12 cellular contexts compared by ENCODE assay signal in genomic region chr16:8849411-8850011, GRCh38. TPM values are rescaled to one million over a fixed set of nuclear protein-coding genes. Genes with fewer than 3 reads are reported as not detected.
A peak's percentile ranks its signal among the peaks of the same experiment; 100 is the strongest.
DNase-seq lines count a peak whose midpoint lies in the region; ATAC-seq and TF ChIP-seq lines count a peak whose summit lies in the region.
"Had no signal": no experiment of that assay in that cellular context is flagged by ENCODE, and none has a peak within 500 bp of the region (broad histone marks: within the 10 kb centered on the region; RNA-seq: fewer than 3 reads in every experiment).

No MANE protein-coding gene starts in this region.

- DNase-seq in activated CD4-positive, alpha-beta T cell treated with anti-CD3 and anti-CD28 coated beads, Interleukin-2, amount 10 ng/mL, durations not matched to agents 7 days and 5 days, result no peak
- no peak for DNase-seq in activated CD4-positive, alpha-beta T cell treated with anti-CD3 and anti-CD28 coated beads, Interleukin-2, amount 50 U/mL, for 4 hours
- DNase-seq in SK-N-MC (ENCODE audit: low read depth, low spot score) (no peak), fibroblast of lung (ENCODE audit: low read depth in 2 of 2) (peak; percentile 46 to 65), sigmoid colon (no peak), SHP77 (lab: John Stamatoyannopoulos, UW) (no peak), globus pallidus (ENCODE audit: low spot score) (no peak)
- DNase-seq: NCI-H510A treated with DMSO at 0.1 percent for 48 hours had no signal

- H3K9me3 ChIP-seq in SK-N-MC (ENCODE audit: low read depth, low read length) (no peaks in the 10 kb centered on the region), fibroblast of lung (ENCODE audit: control insufficient read depth, insufficient read depth, low read depth, low read length) (no peaks in the 10 kb centered on the region), sigmoid colon (no peaks in the 10 kb centered on the region)

- no peak overlapping the region for H3K4me3 Mint-ChIP-seq in activated CD4-positive, alpha-beta T cell treated with anti-CD3 and anti-CD28 coated beads, Interleukin-2, amount 10 ng/mL, durations not matched to agents 7 days and 5 days

- H3K9ac ChIP-seq in SK-N-MC (ENCODE audit: insufficient read length) (no peak overlapping the region), fibroblast of lung (ENCODE audit: insufficient read depth, low read length) (no peak overlapping the region)

- 86 to 89% methylated on average over 19 of the region's 19 CpGs for WGBS in sigmoid colon, 2 donors

- peaks cover 30% of the 10 kb centered on the region for H3K36me3 Mint-ChIP-seq in activated CD4-positive, alpha-beta T cell treated with anti-CD3 and anti-CD28 coated beads, Interleukin-2, amount 10 ng/mL, durations not matched to agents 7 days and 5 days (ENCODE audit: low read depth)

- H3K79me2 ChIP-seq in fibroblast of lung (ENCODE audit: control insufficient read depth, insufficient read depth, low read length), result peaks cover 15% of the 10 kb centered on the region

- no peak overlapping the region for H2AFZ ChIP-seq in fibroblast of lung (ENCODE audit: low read length)

- H3K36me3 ChIP-seq in SK-N-MC (ENCODE audit: insufficient read depth, low read length), result peaks cover 65% of the 10 kb centered on the region; the same call in 1 of the 2 replicates
- peaks cover 26% of the 10 kb centered on the region for H3K36me3 ChIP-seq in fibroblast of lung (ENCODE audit: control insufficient read depth, insufficient read depth, low read length)
- peaks cover 0 to 41% (median 4%) of the 10 kb centered on the region in 4 donors for H3K36me3 ChIP-seq in sigmoid colon

- no peaks in the 10 kb centered on the region for H4K20me1 ChIP-seq in fibroblast of lung (ENCODE audit: control insufficient read depth, extremely low read depth, insufficient read depth, low read length)

- no peak overlapping the region for H3K4me3 ChIP-seq in SK-N-MC
- H3K4me3 ChIP-seq in fibroblast of lung (replicated peaks in 1 of 4; ENCODE audit: control extremely low read depth in 1 of 4, insufficient read depth in 1 of 4, low read depth in 3 of 4, low read length in 4 of 4), result no peak overlapping the region
- H3K4me3 ChIP-seq in sigmoid colon, result no peak overlapping the region
- H3K4me3 ChIP-seq: coronary artery had no signal

- no peaks in the 10 kb centered on the region for H3K27me3 Mint-ChIP-seq in activated CD4-positive, alpha-beta T cell treated with anti-CD3 and anti-CD28 coated beads, Interleukin-2, amount 10 ng/mL, durations not matched to agents 7 days and 5 days

- H3K4me1 Mint-ChIP-seq in activated CD4-positive, alpha-beta T cell treated with anti-CD3 and anti-CD28 coated beads, Interleukin-2, amount 10 ng/mL, durations not matched to agents 7 days and 5 days, result peaks cover 32% of the 10 kb centered on the region

- no peak for ATAC-seq in HG03565 (IDR thresholded peaks at IDR 0.05; ENCODE audit: unreplicated experiment)

- H3K27ac Mint-ChIP-seq in activated CD4-positive, alpha-beta T cell treated with anti-CD3 and anti-CD28 coated beads, Interleukin-2, amount 10 ng/mL, durations not matched to agents 7 days and 5 days, result peak overlapping the region; percentile 4

- H3K4me1 ChIP-seq in fibroblast of lung (ENCODE audit: control insufficient read depth, extremely low read depth, insufficient read depth, low read length) (peaks cover 21% of the 10 kb centered on the region), sigmoid colon (no peaks in the 10 kb centered on the region)

- intact Hi-C loops in sigmoid colon (cut with DNase I), result no loop called here

- CTCF ChIA-PET in activated CD4-positive, alpha-beta T cell treated with anti-CD3 and anti-CD28 coated beads, Interleukin-2, amount 10 ng/mL, durations not matched to agents 7 days and 5 days (lab: Charles Lee), result interaction anchor here (0.9 to 1.1 kb wide), 2 partner anchors 11 to 21 kb away, joined by 4 to 5 read pairs; no protein-coding TSS in a partner anchor

- no peak for TF ChIP-seq CTCF in fibroblast of lung (conservative IDR thresholded peaks at IDR 0.05 in 1 of 2, IDR thresholded peaks at IDR 0.05 in 1 of 2; ENCODE audit: low read depth in 1 of 2, low read length in 2 of 2)
- TF ChIP-seq CTCF in sigmoid colon (IDR thresholded peaks at IDR 0.05), result no peak

- POLR2A ChIA-PET in activated CD4-positive, alpha-beta T cell treated with anti-CD3 and anti-CD28 coated beads, Interleukin-2, amount 10 ng/mL, durations not matched to agents 7 days and 5 days (lab: Charles Lee), result no interaction called here

- H3K4me2 ChIP-seq in fibroblast of lung (ENCODE audit: extremely low read depth, insufficient read depth, low read length), result peak overlapping the region; percentile 2

- no peaks in the 10 kb centered on the region for H3K9me3 Mint-ChIP-seq in activated CD4-positive, alpha-beta T cell treated with anti-CD3 and anti-CD28 coated beads, Interleukin-2, amount 10 ng/mL, durations not matched to agents 7 days and 5 days

- no peak for TF ChIP-seq EP300 in sigmoid colon (IDR thresholded peaks at IDR 0.05)

- H3K27ac ChIP-seq in SK-N-MC (peak overlapping the region; percentile 51), fibroblast of lung (ENCODE audit: insufficient read depth, low read length) (peak overlapping the region; percentile 79), sigmoid colon (peak overlapping the region in 3 of 4 donors; percentile 5 to 23 (median 18))
- H3K27ac ChIP-seq: VCaP had no signal

- TF ChIP-seq POLR2A in sigmoid colon (IDR thresholded peaks at IDR 0.05), result no peak

- no peaks in the 10 kb centered on the region for H3K27me3 ChIP-seq in fibroblast of lung (ENCODE audit: control insufficient read depth, insufficient read depth, low read length)
- H3K27me3 ChIP-seq in sigmoid colon, result no peaks in the 10 kb centered on the region

RNA-seq across cellular contexts. Expression of gene CARHSP1, which starts 19.3 kb away (rescaled TPM):
- 100 to 1,000 TPM; 172 to 189 TPM for total RNA-seq in activated CD4-positive, alpha-beta T cell treated with anti-CD3 and anti-CD28 coated beads, Interleukin-2, amount 10 ng/mL, durations not matched to agents 7 days and 5 days
- total RNA-seq in fibroblast of lung (108 and 150 TPM in 2 replicates), sigmoid colon (10 to 100 TPM; 32.1 to 79.5 (median 52.8) TPM)
- polyA plus RNA-seq in fibroblast of lung (68.7 and 90.9 TPM in 2 replicates), sigmoid colon (100 to 1,000 TPM; 121 to 154 (median 134) TPM)
- 148 and 207 TPM in 2 replicates for polyA plus RNA-seq in fibroblast of lung (2012)
- polyA minus RNA-seq in fibroblast of lung (ENCODE audit: low replicate concordance), result 151 and 176 TPM in 2 replicates

RNA-seq across cellular contexts. Expression of gene LITAFD, which starts 32.6 kb away (rescaled TPM):
- total RNA-seq in activated CD4-positive, alpha-beta T cell treated with anti-CD3 and anti-CD28 coated beads, Interleukin-2, amount 10 ng/mL, durations not matched to agents 7 days and 5 days, result not detected
- total RNA-seq in fibroblast of lung, result not detected in 2 replicates
- polyA plus RNA-seq in fibroblast of lung, result not detected in 2 replicates
- polyA plus RNA-seq in fibroblast of lung (2012), result not detected in 2 replicates
- not detected in 2 replicates for polyA minus RNA-seq in fibroblast of lung (ENCODE audit: low replicate concordance)
- total RNA-seq in sigmoid colon, result not detected
- polyA plus RNA-seq in sigmoid colon, result not detected
- polyA plus RNA-seq: thymus had no signal

RNA-seq across cellular contexts. Expression of gene PMM2, which starts 51.9 kb away (rescaled TPM):
- total RNA-seq in activated CD4-positive, alpha-beta T cell treated with anti-CD3 and anti-CD28 coated beads, Interleukin-2, amount 10 ng/mL, durations not matched to agents 7 days and 5 days, result 10 to 100 TPM; 37.0 to 38.9 TPM
- total RNA-seq in fibroblast of lung (17.2 and 19.5 TPM in 2 replicates), sigmoid colon (10 to 100 TPM; 13.6 to 22.1 (median 18.4) TPM)
- polyA plus RNA-seq in fibroblast of lung (42.1 and 49.3 TPM in 2 replicates), sigmoid colon (10 to 100 TPM; 29.8 to 52.4 (median 33.6) TPM)
- 38.7 and 55.7 TPM in 2 replicates for polyA plus RNA-seq in fibroblast of lung (2012)
- polyA minus RNA-seq in fibroblast of lung (ENCODE audit: low replicate concordance), result 6.4 and 18.8 TPM in 2 replicates

RNA-seq across cellular contexts. Expression of gene TMEM186, which starts 52.1 kb away (rescaled TPM):
- total RNA-seq in activated CD4-positive, alpha-beta T cell treated with anti-CD3 and anti-CD28 coated beads, Interleukin-2, amount 10 ng/mL, durations not matched to agents 7 days and 5 days, result 10 to 100 TPM; 10.1 to 11.1 TPM
- 5.6 and 6.8 TPM in 2 replicates for total RNA-seq in fibroblast of lung
- 6.6 and 8.6 TPM in 2 replicates for polyA plus RNA-seq in fibroblast of lung
- polyA plus RNA-seq in fibroblast of lung (2012), result 7.3 and 9.0 TPM in 2 replicates
- 2.4 and 9.2 TPM in 2 replicates for polyA minus RNA-seq in fibroblast of lung (ENCODE audit: low replicate concordance)
- 10 to 100 TPM in 2 of 4 donors, 1 to 10 TPM in 2; 1.9 to 13.3 (median 8.7) TPM for total RNA-seq in sigmoid colon
- 10 to 100 TPM in 1 of 3 donors, 1 to 10 TPM in 2; 9.0 to 13.9 (median 9.9) TPM for polyA plus RNA-seq in sigmoid colon

Comparison
In these comparisons a context has a peak if more than half of its experiments do, and no peak if none do; other contexts are left out.
1. DNase-seq: peak in fibroblast of lung (2 of 2); none in activated CD4-positive, alpha-beta T cell treated with anti-CD3 and anti-CD28 coated beads, Interleukin-2, amount 10 ng/mL, durations not matched to agents 7 days and 5 days (single experiment), activated CD4-positive, alpha-beta T cell treated with anti-CD3 and anti-CD28 coated beads, Interleukin-2, amount 50 U/mL, for 4 hours (0 of 2), SK-N-MC (single experiment), sigmoid colon (single experiment), SHP77 (0 of 2) and globus pallidus (single experiment).
2. H3K27ac ChIP-seq: peak in every context shown above with its lines; median percentile 79 in fibroblast of lung; 51 in SK-N-MC; 18 in sigmoid colon.